13 cellular contexts compared by ENCODE assay signal in genomic region chr3:119601154-119601553, GRCh38. TPM values are rescaled to one million over a fixed set of nuclear protein-coding genes. Genes with fewer than 3 reads are reported as not detected.
DNase-seq lines count a peak whose midpoint lies in the region; ATAC-seq and TF ChIP-seq lines count a peak whose summit lies in the region.
"Had no signal": no experiment of that assay in that cellular context is flagged by ENCODE, and none has a peak within 500 bp of the region (broad histone marks: within the 10 kb centered on the region; RNA-seq: fewer than 3 reads in every experiment).

No MANE protein-coding gene starts in this region.

- no peak overlapping the region for H3K4me3 Mint-ChIP-seq in activated naive CD8-positive, alpha-beta T cell treated with anti-CD3 and anti-CD28 coated beads, Interleukin-2, amount 50 U/mL, for 24 hours
- H3K4me3 Mint-ChIP-seq: nephron progenitor cell had no signal

- no peaks in the 10 kb centered on the region for H4K20me1 ChIP-seq in GM23248 (ENCODE audit: insufficient read depth)

- no peaks in the 10 kb centered on the region for H3K79me2 ChIP-seq in GM23248 (ENCODE audit: insufficient read depth)

- peak overlapping the region; percentile 72 for H3K27ac ChIP-seq in upper lobe of right lung
- no peak overlapping the region for H3K27ac ChIP-seq in GM23248
- H3K27ac ChIP-seq: SJCRH30 had no signal

- in situ Hi-C loops in GM23248 (cut with MboI) = no loop called here

- H3K27me3 ChIP-seq in upper lobe of right lung (no peaks in the 10 kb centered on the region), GM23248 (replicated peaks; ENCODE audit: insufficient read depth) (no peaks in the 10 kb centered on the region)
- H3K27me3 ChIP-seq: SJCRH30 had no signal

- peak; percentile 29 for ATAC-seq in Right ventricle myocardium inferior
- ATAC-seq in HG02763 (IDR thresholded peaks at IDR 0.05; ENCODE audit: unreplicated experiment) = peak; percentile 22
- ATAC-seq in activated naive CD8-positive, alpha-beta T cell treated with anti-CD3 and anti-CD28 coated beads, Interleukin-2, amount 50 U/mL, for 24 hours = peak; percentile 81
- ATAC-seq in upper lobe of right lung = no peak
- ATAC-seq in HG02610 (IDR thresholded peaks at IDR 0.05; ENCODE audit: unreplicated experiment) = no peak

- H3K4me1 Mint-ChIP-seq in activated naive CD8-positive, alpha-beta T cell treated with anti-CD3 and anti-CD28 coated beads, Interleukin-2, amount 50 U/mL, for 24 hours = peaks cover 51% of the 10 kb centered on the region

- no peaks in the 10 kb centered on the region for H3K9me2 ChIP-seq in GM23248 (ENCODE audit: insufficient read depth)

- 60 to 74% methylated on average over 3 of the region's 3 CpGs for WGBS in GM23248 (ENCODE audit: low coverage in 1 of 2, low lambda C conversion rate in 2 of 2, missing lambda C conversion rate in 2 of 2), 2 experiments

- H3K4me1 ChIP-seq in upper lobe of right lung (peaks cover 17% of the 10 kb centered on the region), GM23248 (ENCODE audit: insufficient read depth) (peaks cover 8% of the 10 kb centered on the region; the same call in 1 of the 2 replicates)

- H3K9me3 Mint-ChIP-seq in activated naive CD8-positive, alpha-beta T cell treated with anti-CD3 and anti-CD28 coated beads, Interleukin-2, amount 50 U/mL, for 24 hours = no peaks in the 10 kb centered on the region
- H3K9me3 Mint-ChIP-seq: activated T-helper 2 cell treated with anti-CD3 and anti-CD28 coated beads, Interferon-gamma antibody, Interleukin-2, Interleukin-4, amounts not matched to agents 10 μg/mL and 5 μg/mL and 100 μg/mL, durations not matched to agents 14 hours and 24 hours and 36 hours; nephron progenitor cell had no signal

- H3F3A ChIP-seq in GM23248 (ENCODE audit: insufficient read depth) = no peaks in the 10 kb centered on the region

- H3K36me3 Mint-ChIP-seq in activated naive CD8-positive, alpha-beta T cell treated with anti-CD3 and anti-CD28 coated beads, Interleukin-2, amount 50 U/mL, for 24 hours (ENCODE audit: low read depth) = no peaks in the 10 kb centered on the region

- H3K4me3 ChIP-seq in upper lobe of right lung (no peak overlapping the region), GM23248 (no peak overlapping the region)
- H3K4me3 ChIP-seq: SJCRH30, smooth muscle cell had no signal

- no peaks in the 10 kb centered on the region for H3K27me3 Mint-ChIP-seq in activated naive CD8-positive, alpha-beta T cell treated with anti-CD3 and anti-CD28 coated beads, Interleukin-2, amount 50 U/mL, for 24 hours

- H3K9me3 ChIP-seq in upper lobe of right lung (no peaks in the 10 kb centered on the region), GM23248 (ENCODE audit: low read depth) (no peaks in the 10 kb centered on the region)
- H3K9me3 ChIP-seq: SJCRH30 had no signal

- peak overlapping the region; percentile 41 for H3K27ac Mint-ChIP-seq in activated naive CD8-positive, alpha-beta T cell treated with anti-CD3 and anti-CD28 coated beads, Interleukin-2, amount 50 U/mL, for 24 hours
- H3K27ac Mint-ChIP-seq: activated T-helper 2 cell treated with anti-CD3 and anti-CD28 coated beads, Interferon-gamma antibody, Interleukin-2, Interleukin-4, amounts not matched to agents 10 μg/mL and 5 μg/mL and 100 μg/mL, durations not matched to agents 14 hours and 24 hours and 36 hours; nephron progenitor cell had no signal

- no peak overlapping the region for H3K4me2 ChIP-seq in GM23248 (ENCODE audit: unreplicated experiment)
- H3K4me2 ChIP-seq: smooth muscle cell had no signal

- H3K36me3 ChIP-seq in upper lobe of right lung = no peaks in the 10 kb centered on the region
- no peaks in the 10 kb centered on the region for H3K36me3 ChIP-seq in GM23248 (ENCODE audit: low read depth)
- H3K36me3 ChIP-seq: SJCRH30 had no signal

- intact Hi-C loops in Right ventricle myocardium inferior (cut with DNase I) (loop anchor here (2.0 kb wide), 1 partner anchor 34 kb away; no protein-coding TSS in a partner anchor), cardiac septum (cut with DNase I) (loop anchor here (2.0 kb wide), 1 partner anchor 34 kb away; no protein-coding TSS in a partner anchor), upper lobe of right lung (cut with DNase I) (no loop called here)

- H2AFZ ChIP-seq in GM23248 = no peak overlapping the region

- DNase-seq in Right ventricle myocardium inferior (ENCODE audit: missing footprints) (no peak), cardiac septum (ENCODE audit: low spot score) (no peak), upper lobe of right lung (no peak), DMS153 (lab: John Stamatoyannopoulos, UW) (no peak), GM23248 (no peak)
- peak; percentile 11 for DNase-seq in activated naive CD8-positive, alpha-beta T cell treated with anti-CD3 and anti-CD28 coated beads, Interleukin-2, amount 50 U/mL, for 24 hours
- DNase-seq: SJCRH30 had no signal

- H3K9ac ChIP-seq in GM23248 = no peak overlapping the region

- TF ChIP-seq CTCF in upper lobe of right lung (IDR thresholded peaks at IDR 0.05) = no peak

RNA-seq across cellular contexts. Expression of gene PLA1A, which starts 3.5 kb away (rescaled TPM):
- total RNA-seq in Right ventricle myocardium inferior (2.0 TPM), cardiac septum (2.0 TPM), upper lobe of right lung (37.6 TPM)
- not detected in 2 replicates for total RNA-seq in GM23248 (2014; rRNA removed; shearing (Covaris generic))
- polyA plus RNA-seq in GM23248 (2016; fragmentation: Nextera tagmentation; extraction: Ambion mirVana) = not detected in 2 replicates
- total RNA-seq: activated T-helper 2 cell treated with anti-CD3 and anti-CD28 coated beads, Interferon-gamma antibody, Interleukin-2, Interleukin-4, amounts not matched to agents 10 μg/mL and 5 μg/mL and 100 μg/mL, durations not matched to agents 14 hours and 24 hours and 36 hours; bronchial epithelial cell; smooth muscle cell had no signal
- polyA plus RNA-seq: smooth muscle cell had no signal

RNA-seq across cellular contexts. Expression of gene ADPRH, which starts 21.9 kb away (rescaled TPM):
- 10.1 TPM for total RNA-seq in Right ventricle myocardium inferior
- total RNA-seq in cardiac septum = 10.9 TPM
- total RNA-seq in upper lobe of right lung = 26.5 TPM
- 2.1 and 6.6 TPM in 2 replicates for total RNA-seq in GM23248 (2014; rRNA removed; shearing (Covaris generic))
- polyA plus RNA-seq in GM23248 (2016; fragmentation: Nextera tagmentation; extraction: Ambion mirVana) = 1.7 and 2.3 TPM in 2 replicates

RNA-seq across cellular contexts. Expression of gene CD80, which starts 41.7 kb away (rescaled TPM):
- not detected for total RNA-seq in Right ventricle myocardium inferior
- total RNA-seq in cardiac septum = 0.46 TPM
- total RNA-seq in upper lobe of right lung = 7.9 TPM
- total RNA-seq in GM23248 (2014; rRNA removed; shearing (Covaris generic)) = not detected in 2 replicates
- polyA plus RNA-seq in GM23248 (2016; fragmentation: Nextera tagmentation; extraction: Ambion mirVana) = 0.08 TPM in 1 of 2 replicates, not detected in the other
- total RNA-seq: bronchial epithelial cell, smooth muscle cell had no signal
- polyA plus RNA-seq: smooth muscle cell had no signal

RNA-seq across cellular contexts. Expression of gene POPDC2, which starts 59.2 kb away (rescaled TPM):
- total RNA-seq in Right ventricle myocardium inferior (605 TPM), cardiac septum (702 TPM), upper lobe of right lung (2.7 TPM)
- total RNA-seq in GM23248 (2014; rRNA removed; shearing (Covaris generic)) = not detected in 2 replicates
- polyA plus RNA-seq in GM23248 (2016; fragmentation: Nextera tagmentation; extraction: Ambion mirVana) = 0.74 and 1.2 TPM in 2 replicates
- total RNA-seq: bronchial epithelial cell had no signal

Comparison
In these comparisons a context has a peak if more than half of its experiments do, and no peak if none do; other contexts are left out.
1. ATAC-seq: peak in Right ventricle myocardium inferior (single experiment), HG02763 (single experiment) and activated naive CD8-positive, alpha-beta T cell treated with anti-CD3 and anti-CD28 coated beads, Interleukin-2, amount 50 U/mL, for 24 hours (single experiment); none in upper lobe of right lung (single experiment) and HG02610 (single experiment).
2. RNA of gene PLA1A, which starts 3.5 kb away (total RNA-seq): 37.6 TPM in upper lobe of right lung (single experiment); 2.0 TPM in Right ventricle myocardium inferior (single experiment), 2.0 TPM in cardiac septum (single experiment) and not detected in GM23248; every median in the first group is over 10 times any median in the second.